Comparison of ENCODE assay signal across 2 cellular contexts in the genomic region with DNA sequence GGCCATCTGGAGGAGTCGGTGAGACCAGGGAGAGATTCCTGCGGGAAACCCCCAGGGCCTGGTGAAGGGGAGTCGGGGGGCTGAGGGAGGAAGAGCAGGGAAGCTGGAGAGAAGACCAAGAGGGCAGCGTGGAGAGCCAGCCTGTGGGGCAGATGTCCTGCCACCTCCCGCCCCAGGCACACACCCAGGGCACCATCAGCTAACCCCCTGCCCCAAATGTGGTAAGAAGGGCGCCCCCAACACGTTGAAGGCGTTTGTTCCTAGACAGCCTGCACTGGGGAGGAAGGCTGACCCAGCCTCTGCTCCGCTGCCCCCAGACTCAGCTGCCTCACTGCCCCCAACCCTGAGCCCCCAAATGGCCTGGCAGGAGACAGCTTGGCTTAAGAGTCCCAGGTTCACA.
TF ChIP-seq lines count a peak whose summit lies in the region.

No MANE protein-coding gene starts in this region.

TF ChIP-seq in A549, 52 proteins besides CTCF, POLR2A, EP300 and RAD21:
- no peak for TF ChIP-seq KDM5A (IDR thresholded peaks at IDR 0.05)
- TF ChIP-seq RARB (CRISPR knock-in tag; IDR thresholded peaks at IDR 0.05) = no peak
- TF ChIP-seq ESRRA (IDR thresholded peaks at IDR 0.05; ENCODE audit: borderline replicate concordance, low read length) = no peak
- TF ChIP-seq HDAC2 (IDR thresholded peaks at IDR 0.05) = no peak
- no peak for TF ChIP-seq BCL3 (IDR thresholded peaks at IDR 0.05)
- TF ChIP-seq, protein P1, sequence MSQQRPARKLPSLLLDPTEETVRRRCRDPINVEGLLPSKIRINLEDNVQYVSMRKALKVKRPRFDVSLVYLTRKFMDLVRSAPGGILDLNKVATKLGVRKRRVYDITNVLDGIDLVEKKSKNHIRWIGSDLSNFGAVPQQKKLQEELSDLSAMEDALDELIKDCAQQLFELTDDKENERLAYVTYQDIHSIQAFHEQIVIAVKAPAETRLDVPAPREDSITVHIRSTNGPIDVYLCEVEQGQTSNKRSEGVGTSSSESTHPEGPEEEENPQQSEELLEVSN (IDR thresholded peaks at IDR 0.05; ENCODE audit: borderline replicate concordance, low read depth) = no peak
- TF ChIP-seq MAZ (IDR thresholded peaks at IDR 0.05; ENCODE audit: borderline replicate concordance, low read depth, low read length) = no peak
- TF ChIP-seq HOXA7 (CRISPR knock-in tag; IDR thresholded peaks at IDR 0.05) = no peak
- no peak for TF ChIP-seq NFE2L2 (conservative IDR thresholded peaks at IDR 0.05; ENCODE audit: low read length)
- no peak for TF ChIP-seq CBX2 (IDR thresholded peaks at IDR 0.05; ENCODE audit: borderline replicate concordance, low read depth)

TF ChIP-seq in K562, 482 proteins besides CTCF, POLR2A, EP300 and RAD21:
- TF ChIP-seq MAX (CRISPR knock-in tag; IDR thresholded peaks at IDR 0.05) = 0 out of 2 replicates have a peak, but pooled peaks have one; percentile 4
- 0 out of 2 replicates have a peak, but pooled peaks have one; percentile 42 for TF ChIP-seq ZBTB1 (CRISPR knock-in tag; IDR thresholded peaks at IDR 0.05; ENCODE audit: borderline replicate concordance, low read depth)
- no peak for TF ChIP-seq KLF10 (CRISPR knock-in tag; IDR thresholded peaks at IDR 0.05)
- TF ChIP-seq MEIS2 (IDR thresholded peaks at IDR 0.05; ENCODE audit: partially characterized antibody) = no peak
